Comparison of ENCODE assay signal across 16 cellular contexts in genomic region chr12:121592323-121592722, GRCh38. TPM values are rescaled to one million over a fixed set of nuclear protein-coding genes. Genes with fewer than 3 reads are reported as not detected.
DNase-seq lines count a peak whose midpoint lies in the region; ATAC-seq and TF ChIP-seq lines count a peak whose summit lies in the region.
"Had no signal": no experiment of that assay in that cellular context is flagged by ENCODE, and none has a peak within 500 bp of the region (broad histone marks: within the 10 kb centered on the region; RNA-seq: fewer than 3 reads in every experiment).

No MANE protein-coding gene starts in this region.

- H3K36me3 ChIP-seq in psoas muscle (ENCODE audit: insufficient read depth in 1 of 2, low read depth in 1 of 2) = no peaks in the 10 kb centered on the region

- H3K4me1 ChIP-seq in psoas muscle = peaks cover 15% of the 10 kb centered on the region

- H3K4me3 Mint-ChIP-seq in activated CD4-positive, alpha-beta T cell treated with anti-CD3 and anti-CD28 coated beads, Interleukin-2, amount 10 ng/mL, durations not matched to agents 7 days and 5 days = no peak overlapping the region
- H3K4me3 Mint-ChIP-seq in activated B cell treated with CpG ODN at 0.5 μM for 24 hours = no peak overlapping the region
- H3K4me3 Mint-ChIP-seq in endothelial cell (ENCODE audit: unreplicated experiment) = no peak overlapping the region

- H3K9me3 Mint-ChIP-seq in activated CD4-positive, alpha-beta T cell treated with anti-CD3 and anti-CD28 coated beads, Interleukin-2, amount 10 ng/mL, durations not matched to agents 7 days and 5 days = no peaks in the 10 kb centered on the region
- no peaks in the 10 kb centered on the region for H3K9me3 Mint-ChIP-seq in activated B cell treated with CpG ODN at 0.5 μM for 24 hours
- no peaks in the 10 kb centered on the region for H3K9me3 Mint-ChIP-seq in endothelial cell (ENCODE audit: unreplicated experiment)

- peaks cover 21% of the 10 kb centered on the region for H3K36me3 Mint-ChIP-seq in activated CD4-positive, alpha-beta T cell treated with anti-CD3 and anti-CD28 coated beads, Interleukin-2, amount 10 ng/mL, durations not matched to agents 7 days and 5 days (ENCODE audit: low read depth)
- H3K36me3 Mint-ChIP-seq in activated B cell treated with CpG ODN at 0.5 μM for 24 hours (ENCODE audit: low read depth) (no peaks in the 10 kb centered on the region), endothelial cell (ENCODE audit: low read depth, unreplicated experiment) (no peaks in the 10 kb centered on the region)

- 26 to 63% (median 31%) methylated on average over 4 of the region's 4 CpGs for WGBS in psoas muscle, 3 donors

- TF ChIP-seq CTCF in activated B cell treated with CpG ODN at 0.5 μM for 24 hours (IDR thresholded peaks at IDR 0.05) (no peak), endothelial cell (IDR thresholded peaks at IDR 0.05; ENCODE audit: unreplicated experiment) (no peak), psoas muscle (IDR thresholded peaks at IDR 0.05) (no peak)

- H3K27me3 ChIP-seq in psoas muscle (ENCODE audit: insufficient read depth in 3 of 3, low read length in 2 of 3) = no peaks in the 10 kb centered on the region

- no peaks in the 10 kb centered on the region for H3K27me3 Mint-ChIP-seq in activated CD4-positive, alpha-beta T cell treated with anti-CD3 and anti-CD28 coated beads, Interleukin-2, amount 10 ng/mL, durations not matched to agents 7 days and 5 days
- H3K27me3 Mint-ChIP-seq in activated B cell treated with CpG ODN at 0.5 μM for 24 hours (no peaks in the 10 kb centered on the region), endothelial cell (ENCODE audit: unreplicated experiment) (no peaks in the 10 kb centered on the region)

- H3K4me3 ChIP-seq in psoas muscle = no peak overlapping the region
- H3K4me3 ChIP-seq: A549 had no signal

- CTCF ChIA-PET in activated CD4-positive, alpha-beta T cell treated with anti-CD3 and anti-CD28 coated beads, Interleukin-2, amount 10 ng/mL, durations not matched to agents 7 days and 5 days (lab: Charles Lee) = interaction anchor here (0.7 to 2.6 kb wide), 3 partner anchors 8 to 46 kb away, joined by 3 to 12 read pairs (median 7); no protein-coding TSS in a partner anchor
- CTCF ChIA-PET in activated B cell treated with CpG ODN at 0.5 μM for 24 hours (lab: Charles Lee) = no interaction called here

- no peak for ATAC-seq in activated B cell treated with CpG ODN at 0.5 μM for 24 hours (ENCODE audit: low read depth)
- ATAC-seq in psoas muscle = peak in 3 of 4 donors; percentile 39 to 64 (median 61)
- no peak for ATAC-seq in GM21528 (IDR thresholded peaks at IDR 0.05; ENCODE audit: low FRiP score, unreplicated experiment)
- ATAC-seq in Right ventricle myocardium superior (ENCODE audit: poor library complexity) = no peak
- ATAC-seq: A549, Panc1 had no signal

- DNase-seq in activated CD4-positive, alpha-beta T cell treated with anti-CD3 and anti-CD28 coated beads, Interleukin-2, amount 10 ng/mL, durations not matched to agents 7 days and 5 days = no peak
- DNase-seq in activated CD4-positive, alpha-beta T cell treated with anti-CD3 and anti-CD28 coated beads, Interleukin-2, amount 50 U/mL, for 4 hours = no peak
- DNase-seq in activated B cell treated with CpG ODN at 0.5 μM for 24 hours (no peak), endothelial cell (ENCODE audit: low spot score) (no peak), psoas muscle (no peak), NCI-H1930 (lab: John Stamatoyannopoulos, UW) (no peak), Right ventricle myocardium superior (no peak)
- DNase-seq: amygdala; cerebellar nuclear complex; EL; NCI-H774; SK-N-SH; stimulated activated CD4-positive, alpha-beta T cell treated with anti-CD3 and anti-CD28 coated beads, Interleukin-15, amount 100 ng/mL, for 24 hours had no signal

- no peaks in the 10 kb centered on the region for H3K9me3 ChIP-seq in psoas muscle
- H3K9me3 ChIP-seq: A549, SK-N-SH had no signal

- H3K27ac ChIP-seq in psoas muscle = peak overlapping the region; percentile 87
- H3K27ac ChIP-seq: A549 had no signal

- peaks cover 37% of the 10 kb centered on the region for H3K4me1 Mint-ChIP-seq in activated CD4-positive, alpha-beta T cell treated with anti-CD3 and anti-CD28 coated beads, Interleukin-2, amount 10 ng/mL, durations not matched to agents 7 days and 5 days
- H3K4me1 Mint-ChIP-seq in activated B cell treated with CpG ODN at 0.5 μM for 24 hours (peaks cover 38% of the 10 kb centered on the region), endothelial cell (ENCODE audit: unreplicated experiment) (peaks cover 10% of the 10 kb centered on the region)

- intact Hi-C loops in activated B cell treated with CpG ODN at 0.5 μM for 24 hours (cut with micrococcal nuclease) = no loop called here
- intact Hi-C loops in psoas muscle (cut with DNase I) = no loop called here
- intact Hi-C loops in Right ventricle myocardium superior (cut with DNase I) = no loop called here

- peak overlapping the region; percentile 75 for H3K27ac Mint-ChIP-seq in activated CD4-positive, alpha-beta T cell treated with anti-CD3 and anti-CD28 coated beads, Interleukin-2, amount 10 ng/mL, durations not matched to agents 7 days and 5 days
- peak overlapping the region; percentile 98 for H3K27ac Mint-ChIP-seq in activated B cell treated with CpG ODN at 0.5 μM for 24 hours
- peak overlapping the region; percentile 64 for H3K27ac Mint-ChIP-seq in endothelial cell (ENCODE audit: unreplicated experiment)

- POLR2A ChIA-PET in activated CD4-positive, alpha-beta T cell treated with anti-CD3 and anti-CD28 coated beads, Interleukin-2, amount 10 ng/mL, durations not matched to agents 7 days and 5 days (lab: Charles Lee) = no interaction called here
- POLR2A ChIA-PET in activated B cell treated with CpG ODN at 0.5 μM for 24 hours (lab: Charles Lee) = interaction anchor here (0.7 to 2.1 kb wide), 4 partner anchors 13 to 61 kb away, joined by 3 to 7 read pairs (median 4); no protein-coding TSS in a partner anchor

RNA-seq across cellular contexts. Expression of gene KDM2B, which starts 11.5 kb away (rescaled TPM):
- total RNA-seq in activated CD4-positive, alpha-beta T cell treated with anti-CD3 and anti-CD28 coated beads, Interleukin-2, amount 10 ng/mL, durations not matched to agents 7 days and 5 days = 10 to 100 TPM; 66.2 to 72.7 TPM
- total RNA-seq in activated B cell treated with CpG ODN at 0.5 μM for 24 hours = 197 and 236 TPM in 2 replicates
- total RNA-seq in endothelial cell (ENCODE audit: unreplicated experiment) = 36.7 TPM
- total RNA-seq in psoas muscle = 10 to 100 TPM in 3 of 4 donors, 1 to 10 TPM in 1; 7.5 to 11.5 (median 10.5) TPM
- polyA plus RNA-seq in psoas muscle = 1 to 10 TPM; 6.3 to 9.9 (median 6.7) TPM
- total RNA-seq in Right ventricle myocardium superior = 10.3 TPM

RNA-seq across cellular contexts. Expression of gene ORAI1, which starts 34.0 kb away (rescaled TPM):
- total RNA-seq in activated CD4-positive, alpha-beta T cell treated with anti-CD3 and anti-CD28 coated beads, Interleukin-2, amount 10 ng/mL, durations not matched to agents 7 days and 5 days = 10 to 100 TPM; 66.4 to 70.8 TPM
- total RNA-seq in activated B cell treated with CpG ODN at 0.5 μM for 24 hours = 85.8 and 86.3 TPM in 2 replicates
- total RNA-seq in endothelial cell (ENCODE audit: unreplicated experiment) = 35.3 TPM
- 10 to 100 TPM; 17.9 to 34.2 (median 30.2) TPM for total RNA-seq in psoas muscle
- polyA plus RNA-seq in psoas muscle = 10 to 100 TPM; 23.2 to 75.5 (median 26.0) TPM
- total RNA-seq in Right ventricle myocardium superior = 9.6 TPM

Comparison
In these comparisons a context has a peak if more than half of its experiments do, and no peak if none do; other contexts are left out.
1. ATAC-seq: peak in psoas muscle (3 of 4); none in activated B cell treated with CpG ODN at 0.5 μM for 24 hours (single experiment), GM21528 (single experiment) and Right ventricle myocardium superior (single experiment).
2. Peak in every context shown above with its lines, with median percentiles within 50 percentile points of each other: H3K27ac Mint-ChIP-seq.